ENCODE assay signal across 1 cellular context in the genomic region with DNA sequence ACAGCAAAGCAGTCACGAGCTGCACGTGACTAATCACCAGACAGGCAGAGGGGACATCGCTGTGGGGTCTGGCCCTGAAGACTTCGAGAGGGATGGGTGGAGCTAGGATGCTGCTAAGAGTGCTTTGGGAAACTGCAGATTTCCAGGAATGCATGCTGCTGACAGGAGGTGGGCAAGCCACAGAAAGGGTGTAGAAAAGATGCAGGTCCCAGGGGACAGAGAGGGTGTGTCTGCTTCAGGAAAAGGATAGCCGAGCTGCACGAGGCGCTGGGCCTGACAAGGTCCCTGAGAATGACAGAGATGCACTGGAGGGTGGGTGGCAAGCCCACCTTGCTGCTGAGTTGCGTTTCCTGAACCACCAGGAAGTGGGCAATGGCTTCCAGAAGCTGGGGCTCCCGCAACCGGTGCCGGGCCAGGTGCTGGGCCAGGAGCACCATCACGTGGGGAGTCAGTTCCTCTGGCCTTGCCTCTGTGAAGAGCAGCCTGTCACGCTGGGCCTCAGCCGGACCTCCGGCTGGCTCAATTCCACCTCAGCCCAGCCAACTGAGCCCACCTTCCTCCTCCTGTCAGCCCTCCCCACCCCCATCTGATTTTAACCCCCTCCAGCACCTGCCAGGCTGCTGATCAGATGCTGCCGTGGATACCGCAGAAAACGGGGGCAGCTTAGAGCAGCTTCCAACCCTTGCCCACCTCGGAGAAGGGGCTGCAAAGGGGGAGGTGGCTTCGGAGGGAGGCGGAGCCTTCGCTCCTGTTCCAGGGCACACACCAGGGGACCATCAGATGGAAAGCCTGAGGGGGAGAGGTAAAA.
TF ChIP-seq lines count a peak whose summit lies in the region.

No MANE protein-coding gene starts in this region.

TF ChIP-seq in HEK293, 187 proteins besides CTCF, POLR2A, EP300 and RAD21 (continued from another document):
- TF ChIP-seq ZNF513 (tag by site-specific recombination; IDR thresholded peaks at IDR 0.05) (no peak), HOXC10 (CRISPR knock-in tag; IDR thresholded peaks at IDR 0.05) (no peak), ZSCAN30 (tag by site-specific recombination; IDR thresholded peaks at IDR 0.05) (no peak), TRIM28 (IDR thresholded peaks at IDR 0.05; ENCODE audit: borderline replicate concordance, low read length) (no peak), REPIN1 (tag by site-specific recombination; IDR thresholded peaks at IDR 0.05; ENCODE audit: low read depth) (no peak), MYNN (tag by site-specific recombination; IDR thresholded peaks at IDR 0.05; ENCODE audit: borderline replicate concordance) (no peak), ZNF175 (tag by site-specific recombination; IDR thresholded peaks at IDR 0.05) (no peak), ZNF48 (tag by site-specific recombination; IDR thresholded peaks at IDR 0.05) (no peak), ZNF184 (tag by site-specific recombination; IDR thresholded peaks at IDR 0.05) (no peak), ZNF155 (tag by site-specific recombination; IDR thresholded peaks at IDR 0.05) (no peak), GLIS2 (tag by site-specific recombination; IDR thresholded peaks at IDR 0.05) (peak; percentile 88), ZNF214 (tag by site-specific recombination; IDR thresholded peaks at IDR 0.05; ENCODE audit: borderline replicate concordance) (no peak), ZNF266 (tag by site-specific recombination; IDR thresholded peaks at IDR 0.05; ENCODE audit: low read depth) (no peak), ZNF423 (tag by site-specific recombination; IDR thresholded peaks at IDR 0.05) (peak; percentile 54), ZNF571 (tag by site-specific recombination; IDR thresholded peaks at IDR 0.05) (no peak), OVOL3 (tag by site-specific recombination; IDR thresholded peaks at IDR 0.05) (no peak), ZNF112 (tag by site-specific recombination; IDR thresholded peaks at IDR 0.05) (no peak), ZNF23 (tag by site-specific recombination; IDR thresholded peaks at IDR 0.05; ENCODE audit: borderline replicate concordance) (no peak), ZNF660 (tag by site-specific recombination; IDR thresholded peaks at IDR 0.05) (no peak), ZNF211 (tag by site-specific recombination; IDR thresholded peaks at IDR 0.05; ENCODE audit: low read depth) (no peak), ZFP41 (tag by site-specific recombination; IDR thresholded peaks at IDR 0.05; ENCODE audit: borderline replicate concordance) (no peak), ZNF645 (tag by site-specific recombination; IDR thresholded peaks at IDR 0.05) (no peak), TSHZ1 (tag by site-specific recombination; IDR thresholded peaks at IDR 0.05; ENCODE audit: borderline replicate concordance) (no peak), ZNF704 (tag by site-specific recombination; IDR thresholded peaks at IDR 0.05) (no peak), ZNF37A (tag by site-specific recombination; IDR thresholded peaks at IDR 0.05) (no peak)
- TF ChIP-seq, protein P1, sequence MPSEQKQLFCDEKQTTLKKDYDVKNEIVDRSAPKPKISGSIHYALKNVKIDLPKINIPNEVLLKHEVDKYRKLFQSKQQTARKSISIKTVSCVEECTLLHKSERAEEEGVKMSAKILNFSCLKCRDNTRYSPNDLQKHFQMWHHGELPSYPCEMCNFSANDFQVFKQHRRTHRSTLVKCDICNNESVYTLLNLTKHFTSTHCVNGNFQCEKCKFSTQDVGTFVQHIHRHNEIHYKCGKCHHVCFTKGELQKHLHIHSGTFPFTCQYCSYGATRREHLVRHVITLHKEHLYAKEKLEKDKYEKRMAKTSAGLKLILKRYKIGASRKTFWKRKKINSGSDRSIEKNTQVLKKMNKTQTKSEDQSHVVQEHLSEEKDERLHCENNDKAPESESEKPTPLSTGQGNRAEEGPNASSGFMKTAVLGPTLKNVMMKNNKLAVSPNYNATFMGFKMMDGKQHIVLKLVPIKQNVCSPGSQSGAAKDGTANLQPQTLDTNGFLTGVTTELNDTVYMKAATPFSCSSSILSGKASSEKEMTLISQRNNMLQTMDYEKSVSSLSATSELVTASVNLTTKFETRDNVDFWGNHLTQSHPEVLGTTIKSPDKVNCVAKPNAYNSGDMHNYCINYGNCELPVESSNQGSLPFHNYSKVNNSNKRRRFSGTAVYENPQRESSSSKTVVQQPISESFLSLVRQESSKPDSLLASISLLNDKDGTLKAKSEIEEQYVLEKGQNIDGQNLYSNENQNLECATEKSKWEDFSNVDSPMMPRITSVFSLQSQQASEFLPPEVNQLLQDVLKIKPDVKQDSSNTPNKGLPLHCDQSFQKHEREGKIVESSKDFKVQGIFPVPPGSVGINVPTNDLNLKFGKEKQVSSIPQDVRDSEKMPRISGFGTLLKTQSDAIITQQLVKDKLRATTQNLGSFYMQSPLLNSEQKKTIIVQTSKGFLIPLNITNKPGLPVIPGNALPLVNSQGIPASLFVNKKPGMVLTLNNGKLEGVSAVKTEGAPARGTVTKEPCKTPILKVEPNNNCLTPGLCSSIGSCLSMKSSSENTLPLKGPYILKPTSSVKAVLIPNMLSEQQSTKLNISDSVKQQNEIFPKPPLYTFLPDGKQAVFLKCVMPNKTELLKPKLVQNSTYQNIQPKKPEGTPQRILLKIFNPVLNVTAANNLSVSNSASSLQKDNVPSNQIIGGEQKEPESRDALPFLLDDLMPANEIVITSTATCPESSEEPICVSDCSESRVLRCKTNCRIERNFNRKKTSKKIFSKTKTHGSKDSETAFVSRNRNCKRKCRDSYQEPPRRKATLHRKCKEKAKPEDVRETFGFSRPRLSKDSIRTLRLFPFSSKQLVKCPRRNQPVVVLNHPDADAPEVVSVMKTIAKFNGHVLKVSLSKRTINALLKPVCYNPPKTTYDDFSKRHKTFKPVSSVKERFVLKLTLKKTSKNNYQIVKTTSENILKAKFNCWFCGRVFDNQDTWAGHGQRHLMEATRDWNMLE (tag by site-specific recombination; conservative IDR thresholded peaks at IDR 0.05; ENCODE audit: low read depth) = no peak
- TF ChIP-seq, protein P2, sequence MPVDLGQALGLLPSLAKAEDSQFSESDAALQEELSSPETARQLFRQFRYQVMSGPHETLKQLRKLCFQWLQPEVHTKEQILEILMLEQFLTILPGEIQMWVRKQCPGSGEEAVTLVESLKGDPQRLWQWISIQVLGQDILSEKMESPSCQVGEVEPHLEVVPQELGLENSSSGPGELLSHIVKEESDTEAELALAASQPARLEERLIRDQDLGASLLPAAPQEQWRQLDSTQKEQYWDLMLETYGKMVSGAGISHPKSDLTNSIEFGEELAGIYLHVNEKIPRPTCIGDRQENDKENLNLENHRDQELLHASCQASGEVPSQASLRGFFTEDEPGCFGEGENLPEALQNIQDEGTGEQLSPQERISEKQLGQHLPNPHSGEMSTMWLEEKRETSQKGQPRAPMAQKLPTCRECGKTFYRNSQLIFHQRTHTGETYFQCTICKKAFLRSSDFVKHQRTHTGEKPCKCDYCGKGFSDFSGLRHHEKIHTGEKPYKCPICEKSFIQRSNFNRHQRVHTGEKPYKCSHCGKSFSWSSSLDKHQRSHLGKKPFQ (tag by site-specific recombination; IDR thresholded peaks at IDR 0.05) = no peak
- TF ChIP-seq, protein P3, sequence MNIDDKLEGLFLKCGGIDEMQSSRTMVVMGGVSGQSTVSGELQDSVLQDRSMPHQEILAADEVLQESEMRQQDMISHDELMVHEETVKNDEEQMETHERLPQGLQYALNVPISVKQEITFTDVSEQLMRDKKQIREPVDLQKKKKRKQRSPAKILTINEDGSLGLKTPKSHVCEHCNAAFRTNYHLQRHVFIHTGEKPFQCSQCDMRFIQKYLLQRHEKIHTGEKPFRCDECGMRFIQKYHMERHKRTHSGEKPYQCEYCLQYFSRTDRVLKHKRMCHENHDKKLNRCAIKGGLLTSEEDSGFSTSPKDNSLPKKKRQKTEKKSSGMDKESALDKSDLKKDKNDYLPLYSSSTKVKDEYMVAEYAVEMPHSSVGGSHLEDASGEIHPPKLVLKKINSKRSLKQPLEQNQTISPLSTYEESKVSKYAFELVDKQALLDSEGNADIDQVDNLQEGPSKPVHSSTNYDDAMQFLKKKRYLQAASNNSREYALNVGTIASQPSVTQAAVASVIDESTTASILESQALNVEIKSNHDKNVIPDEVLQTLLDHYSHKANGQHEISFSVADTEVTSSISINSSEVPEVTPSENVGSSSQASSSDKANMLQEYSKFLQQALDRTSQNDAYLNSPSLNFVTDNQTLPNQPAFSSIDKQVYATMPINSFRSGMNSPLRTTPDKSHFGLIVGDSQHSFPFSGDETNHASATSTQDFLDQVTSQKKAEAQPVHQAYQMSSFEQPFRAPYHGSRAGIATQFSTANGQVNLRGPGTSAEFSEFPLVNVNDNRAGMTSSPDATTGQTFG (tag by site-specific recombination; IDR thresholded peaks at IDR 0.05; ENCODE audit: borderline replicate concordance) = no peak
- TF ChIP-seq, protein P4, sequence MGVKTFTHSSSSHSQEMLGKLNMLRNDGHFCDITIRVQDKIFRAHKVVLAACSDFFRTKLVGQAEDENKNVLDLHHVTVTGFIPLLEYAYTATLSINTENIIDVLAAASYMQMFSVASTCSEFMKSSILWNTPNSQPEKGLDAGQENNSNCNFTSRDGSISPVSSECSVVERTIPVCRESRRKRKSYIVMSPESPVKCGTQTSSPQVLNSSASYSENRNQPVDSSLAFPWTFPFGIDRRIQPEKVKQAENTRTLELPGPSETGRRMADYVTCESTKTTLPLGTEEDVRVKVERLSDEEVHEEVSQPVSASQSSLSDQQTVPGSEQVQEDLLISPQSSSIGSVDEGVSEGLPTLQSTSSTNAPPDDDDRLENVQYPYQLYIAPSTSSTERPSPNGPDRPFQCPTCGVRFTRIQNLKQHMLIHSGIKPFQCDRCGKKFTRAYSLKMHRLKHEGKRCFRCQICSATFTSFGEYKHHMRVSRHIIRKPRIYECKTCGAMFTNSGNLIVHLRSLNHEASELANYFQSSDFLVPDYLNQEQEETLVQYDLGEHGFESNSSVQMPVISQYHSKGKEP (tag by site-specific recombination; IDR thresholded peaks at IDR 0.05) = peak; percentile 90
